16 cellular contexts compared by ENCODE assay signal in the genomic region with DNA sequence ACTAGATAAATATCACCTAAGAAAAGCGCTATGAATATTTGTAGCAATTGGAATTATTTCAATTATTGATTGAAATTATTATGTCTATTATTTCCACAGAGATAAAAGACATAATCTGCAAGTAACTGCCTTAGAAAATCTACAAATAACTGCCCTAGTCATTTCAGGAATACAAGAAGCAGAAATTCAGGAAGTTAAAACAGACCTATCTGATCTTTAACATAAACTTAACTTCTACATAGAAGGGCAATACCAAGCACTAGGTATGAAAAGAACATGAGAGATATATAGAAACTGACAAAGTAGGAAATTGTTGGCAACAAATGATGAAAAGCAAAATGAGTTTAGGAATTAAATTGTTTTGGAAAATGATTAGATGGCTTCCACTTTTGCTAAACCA. TPM values are rescaled to one million over a fixed set of nuclear protein-coding genes. Genes with fewer than 3 reads are reported as not detected.
DNase-seq lines count a peak whose midpoint lies in the region; ATAC-seq and TF ChIP-seq lines count a peak whose summit lies in the region.
"Had no signal": no experiment of that assay in that cellular context is flagged by ENCODE, and none has a peak within 500 bp of the region (broad histone marks: within the 10 kb centered on the region; RNA-seq: fewer than 3 reads in every experiment).

No MANE protein-coding gene starts in this region.

- peak overlapping the region; percentile 36; the same call in 1 of the 2 replicates for H3K4me2 ChIP-seq in OCI-LY3 (ENCODE audit: low read length)
- H3K4me2 ChIP-seq: GM23338 had no signal

- no peaks in the 10 kb centered on the region for H3K36me3 Mint-ChIP-seq in stimulated activated naive B cell treated with anti-CD40 and anti-IgM and Interleukin-4, amounts not matched to agents 10 μg/mL and 1 μg/mL and 100 μg/mL, for 72 hours

- H3K36me3 ChIP-seq in OCI-LY3 (replicated peaks; ENCODE audit: low read depth, low read length), result no peaks in the 10 kb centered on the region
- no peaks in the 10 kb centered on the region for H3K36me3 ChIP-seq in mucosa of descending colon (ENCODE audit: low read depth)
- H3K36me3 ChIP-seq: BE2C had no signal

- H3K4me3 Mint-ChIP-seq in stimulated activated naive B cell treated with anti-CD40 and anti-IgM and Interleukin-4, amounts not matched to agents 10 μg/mL and 1 μg/mL and 100 μg/mL, for 72 hours, result no peak overlapping the region
- H3K4me3 Mint-ChIP-seq: CD4-positive, alpha-beta T cell; GM23338; HFFc6 had no signal

- no peak for TF ChIP-seq CTCF in OCI-LY3 (IDR thresholded peaks at IDR 0.05; ENCODE audit: low read depth, low read length)
- TF ChIP-seq CTCF in mucosa of descending colon (IDR thresholded peaks at IDR 0.05), result no peak

- H3K4me1 Mint-ChIP-seq in stimulated activated naive B cell treated with anti-CD40 and anti-IgM and Interleukin-4, amounts not matched to agents 10 μg/mL and 1 μg/mL and 100 μg/mL, for 72 hours, result peaks cover 0 to 2% of the 10 kb centered on the region in 2 donors

- H3K27me3 Mint-ChIP-seq in stimulated activated naive B cell treated with anti-CD40 and anti-IgM and Interleukin-4, amounts not matched to agents 10 μg/mL and 1 μg/mL and 100 μg/mL, for 72 hours, result peaks cover 27 to 36% of the 10 kb centered on the region in 2 donors

- H3K9me3 Mint-ChIP-seq in stimulated activated naive B cell treated with anti-CD40 and anti-IgM and Interleukin-4, amounts not matched to agents 10 μg/mL and 1 μg/mL and 100 μg/mL, for 72 hours, result no peaks in the 10 kb centered on the region
- H3K9me3 Mint-ChIP-seq: CD4-positive, alpha-beta T cell; GM23338; HFFc6 had no signal

- no peak overlapping the region for H3K27ac Mint-ChIP-seq in stimulated activated naive B cell treated with anti-CD40 and anti-IgM and Interleukin-4, amounts not matched to agents 10 μg/mL and 1 μg/mL and 100 μg/mL, for 72 hours
- H3K27ac Mint-ChIP-seq: CD4-positive, alpha-beta T cell; GM23338; HFFc6 had no signal

- DNase-seq in stimulated activated naive B cell treated with anti-CD40 and anti-IgM and Interleukin-4, amounts not matched to agents 10 μg/mL and 1 μg/mL and 100 μg/mL, for 72 hours, result no peak
- DNase-seq in NCI-H345 treated with DMSO at 0.1 percent for 48 hours (lab: John Stamatoyannopoulos, UW; ENCODE audit: unreplicated experiment), result no peak
- DNase-seq in mucosa of descending colon, result no peak
- DNase-seq: ACHN; BE2C; C1 segment of cervical spinal cord; Caco-2; CD4-positive, alpha-beta T cell; HCEC 1CT; HFFc6 had no signal

- no peaks in the 10 kb centered on the region for H4K20me1 ChIP-seq in OCI-LY3 (ENCODE audit: insufficient read depth, low read length)

- H3K79me2 ChIP-seq in OCI-LY3 (ENCODE audit: low read length), result no peaks in the 10 kb centered on the region

- no peaks in the 10 kb centered on the region for H3K9me3 ChIP-seq in OCI-LY3 (ENCODE audit: insufficient read depth, low read length)
- H3K9me3 ChIP-seq in mucosa of descending colon, result no peaks in the 10 kb centered on the region
- H3K9me3 ChIP-seq: BE2C, Caco-2 had no signal

- no peak overlapping the region for H3K27ac ChIP-seq in OCI-LY3 (ENCODE audit: low read length)

- no peak overlapping the region for H3K9ac ChIP-seq in OCI-LY3 (ENCODE audit: low read length)

- ATAC-seq in GM18868 (IDR thresholded peaks at IDR 0.05; ENCODE audit: unreplicated experiment) (peak; percentile 41), HG03103 (IDR thresholded peaks at IDR 0.05; ENCODE audit: low read depth, unreplicated experiment) (peak; percentile 54), GM21528 (IDR thresholded peaks at IDR 0.05; ENCODE audit: low FRiP score, unreplicated experiment) (no peak), mucosa of descending colon (no peak)
- ATAC-seq in stimulated activated naive B cell treated with anti-CD40 and anti-IgM and Interleukin-4, amounts not matched to agents 10 μg/mL and 1 μg/mL and 100 μg/mL, for 72 hours (replicated peaks), result peak; percentile 51 to 60
- ATAC-seq: GM23338 had no signal

- no peaks in the 10 kb centered on the region for H3K27me3 ChIP-seq in OCI-LY3 (ENCODE audit: low read depth, low read length)

- no peak overlapping the region for H2AFZ ChIP-seq in OCI-LY3 (ENCODE audit: low read depth, low read length)
- H2AFZ ChIP-seq: GM23338 had no signal

- no peak overlapping the region for H3K4me3 ChIP-seq in OCI-LY3 (ENCODE audit: low read length)
- no peak overlapping the region for H3K4me3 ChIP-seq in mucosa of descending colon
- H3K4me3 ChIP-seq: GM23338 had no signal

- intact Hi-C loops in mucosa of descending colon (cut with DNase I, micrococcal nuclease), result no loop called here

- H3K4me1 ChIP-seq in OCI-LY3 (ENCODE audit: low read length) (peaks cover 14% of the 10 kb centered on the region), mucosa of descending colon (ENCODE audit: low read depth) (no peaks in the 10 kb centered on the region)
- H3K4me1 ChIP-seq: BE2C, Caco-2 had no signal

RNA-seq across cellular contexts. Expression of a gene that starts 31.8 kb away (rescaled TPM):
- 100 to 1,000 TPM in 1 of 3 donors, 10 to 100 TPM in 2; 57.7 to 212 (median 93.4) TPM for total RNA-seq in mucosa of descending colon
- total RNA-seq: CD4-positive, alpha-beta T cell had no signal

RNA-seq across cellular contexts. Expression of a gene that starts 36.6 kb away (rescaled TPM):
- 10 to 100 TPM; 12.9 to 51.1 (median 29.2) TPM for total RNA-seq in mucosa of descending colon
- total RNA-seq: HT-29 had no signal

RNA-seq across cellular contexts. Expression of a gene that starts 53.4 kb away (rescaled TPM):
- 1 to 10 TPM in 2 of 3 donors, not detected in 1; 3.1 to 8.0 TPM for total RNA-seq in mucosa of descending colon
- total RNA-seq: Caco-2; CD4-positive, alpha-beta T cell; GM23338; HFFc6; HT-29 had no signal

Comparison
In these comparisons a context has a peak if more than half of its experiments do, and no peak if none do; other contexts are left out.
1. ATAC-seq: peak in GM18868 (single experiment), HG03103 (single experiment) and stimulated activated naive B cell treated with anti-CD40 and anti-IgM and Interleukin-4, amounts not matched to agents 10 μg/mL and 1 μg/mL and 100 μg/mL, for 72 hours (2 of 2); none in GM21528 (single experiment) and mucosa of descending colon (single experiment).